ENCODE assay signal across 1 cellular context in the genomic region with DNA sequence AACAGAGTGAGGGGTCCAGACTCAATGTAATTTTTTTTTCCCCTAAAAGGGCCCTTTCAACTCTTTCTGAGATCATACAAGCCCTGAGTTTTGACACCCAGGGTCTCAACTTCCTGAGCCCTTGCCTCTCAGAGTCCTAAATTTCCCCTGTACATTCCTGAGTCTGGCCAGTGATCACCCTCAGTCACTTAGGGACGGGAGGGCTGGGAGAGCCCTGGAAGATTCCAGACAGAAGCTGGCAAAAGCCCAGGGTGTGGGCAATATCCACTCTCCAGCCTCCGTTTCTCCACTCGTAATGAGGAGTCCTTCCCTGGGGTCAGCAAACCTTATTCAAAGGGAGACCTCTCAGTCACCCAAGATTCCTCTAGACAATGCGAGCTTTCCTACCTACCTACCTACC.
TF ChIP-seq lines count a peak whose summit lies in the region.

No MANE protein-coding gene starts in this region.

TF ChIP-seq in WTC11, 78 proteins besides CTCF, POLR2A, EP300 and RAD21 (continued from another document):
- no peak for TF ChIP-seq AR (CRISPR knock-in tag; IDR thresholded peaks at IDR 0.05)
- TF ChIP-seq, protein P1, sequence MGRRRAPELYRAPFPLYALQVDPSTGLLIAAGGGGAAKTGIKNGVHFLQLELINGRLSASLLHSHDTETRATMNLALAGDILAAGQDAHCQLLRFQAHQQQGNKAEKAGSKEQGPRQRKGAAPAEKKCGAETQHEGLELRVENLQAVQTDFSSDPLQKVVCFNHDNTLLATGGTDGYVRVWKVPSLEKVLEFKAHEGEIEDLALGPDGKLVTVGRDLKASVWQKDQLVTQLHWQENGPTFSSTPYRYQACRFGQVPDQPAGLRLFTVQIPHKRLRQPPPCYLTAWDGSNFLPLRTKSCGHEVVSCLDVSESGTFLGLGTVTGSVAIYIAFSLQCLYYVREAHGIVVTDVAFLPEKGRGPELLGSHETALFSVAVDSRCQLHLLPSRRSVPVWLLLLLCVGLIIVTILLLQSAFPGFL (CRISPR knock-in tag; IDR thresholded peaks at IDR 0.05; ENCODE audit: borderline replicate concordance): no peak
- no peak for TF ChIP-seq ZNF423 (CRISPR knock-in tag; IDR thresholded peaks at IDR 0.05)
- no peak for TF ChIP-seq SMAD4 (CRISPR knock-in tag; IDR thresholded peaks at IDR 0.05)
- TF ChIP-seq MAX (CRISPR knock-in tag; IDR thresholded peaks at IDR 0.05): no peak
- TF ChIP-seq, protein P2, sequence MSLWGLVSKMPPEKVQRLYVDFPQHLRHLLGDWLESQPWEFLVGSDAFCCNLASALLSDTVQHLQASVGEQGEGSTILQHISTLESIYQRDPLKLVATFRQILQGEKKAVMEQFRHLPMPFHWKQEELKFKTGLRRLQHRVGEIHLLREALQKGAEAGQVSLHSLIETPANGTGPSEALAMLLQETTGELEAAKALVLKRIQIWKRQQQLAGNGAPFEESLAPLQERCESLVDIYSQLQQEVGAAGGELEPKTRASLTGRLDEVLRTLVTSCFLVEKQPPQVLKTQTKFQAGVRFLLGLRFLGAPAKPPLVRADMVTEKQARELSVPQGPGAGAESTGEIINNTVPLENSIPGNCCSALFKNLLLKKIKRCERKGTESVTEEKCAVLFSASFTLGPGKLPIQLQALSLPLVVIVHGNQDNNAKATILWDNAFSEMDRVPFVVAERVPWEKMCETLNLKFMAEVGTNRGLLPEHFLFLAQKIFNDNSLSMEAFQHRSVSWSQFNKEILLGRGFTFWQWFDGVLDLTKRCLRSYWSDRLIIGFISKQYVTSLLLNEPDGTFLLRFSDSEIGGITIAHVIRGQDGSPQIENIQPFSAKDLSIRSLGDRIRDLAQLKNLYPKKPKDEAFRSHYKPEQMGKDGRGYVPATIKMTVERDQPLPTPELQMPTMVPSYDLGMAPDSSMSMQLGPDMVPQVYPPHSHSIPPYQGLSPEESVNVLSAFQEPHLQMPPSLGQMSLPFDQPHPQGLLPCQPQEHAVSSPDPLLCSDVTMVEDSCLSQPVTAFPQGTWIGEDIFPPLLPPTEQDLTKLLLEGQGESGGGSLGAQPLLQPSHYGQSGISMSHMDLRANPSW (CRISPR knock-in tag; conservative IDR thresholded peaks at IDR 0.05; ENCODE audit: low read depth): no peak
- TF ChIP-seq ZNF532 (CRISPR knock-in tag; IDR thresholded peaks at IDR 0.05; ENCODE audit: borderline replicate concordance): no peak
- TF ChIP-seq JAZF1 (CRISPR knock-in tag; IDR thresholded peaks at IDR 0.05): no peak
- TF ChIP-seq NR2C2 (CRISPR knock-in tag; IDR thresholded peaks at IDR 0.05): no peak
- TF ChIP-seq FOXP1 (CRISPR knock-in tag; IDR thresholded peaks at IDR 0.05; ENCODE audit: borderline replicate concordance): no peak
